1 cellular context compared by ENCODE assay signal in the genomic region with DNA sequence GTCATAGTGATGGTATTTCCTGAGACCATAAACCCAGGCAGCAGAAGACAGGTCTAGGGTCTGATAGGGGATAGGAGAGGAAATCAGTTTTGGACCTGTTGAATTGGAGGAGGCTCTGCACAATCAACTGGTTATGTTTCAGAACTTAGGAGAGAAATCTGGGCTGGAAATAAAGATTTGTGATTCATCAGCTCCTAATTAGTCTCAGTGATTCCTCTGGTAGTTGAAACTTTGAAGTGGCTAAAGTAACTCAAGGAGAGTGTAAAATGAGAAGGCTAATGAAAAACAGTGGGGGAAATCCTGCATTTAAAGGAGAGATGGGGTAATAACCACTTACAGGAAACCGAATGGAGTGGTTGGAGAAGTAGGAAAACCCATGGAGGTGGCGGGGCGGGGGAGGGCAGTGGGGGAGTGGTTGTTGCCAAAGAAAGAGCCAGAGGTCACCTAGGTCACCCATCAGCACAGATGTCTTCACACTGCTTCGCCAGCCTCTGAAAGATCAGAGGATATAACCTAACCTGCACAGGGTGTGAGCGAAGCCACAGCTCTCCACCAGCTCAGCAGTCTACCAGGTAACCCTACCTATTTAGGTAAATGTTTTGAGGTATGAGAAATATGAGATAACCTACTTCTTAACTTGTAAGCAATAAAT.
TF ChIP-seq lines count a peak whose summit lies in the region.

No MANE protein-coding gene starts in this region.

TF ChIP-seq in GM23338, 12 proteins besides CTCF, POLR2A, EP300 and RAD21:
- TF ChIP-seq, protein P1, sequence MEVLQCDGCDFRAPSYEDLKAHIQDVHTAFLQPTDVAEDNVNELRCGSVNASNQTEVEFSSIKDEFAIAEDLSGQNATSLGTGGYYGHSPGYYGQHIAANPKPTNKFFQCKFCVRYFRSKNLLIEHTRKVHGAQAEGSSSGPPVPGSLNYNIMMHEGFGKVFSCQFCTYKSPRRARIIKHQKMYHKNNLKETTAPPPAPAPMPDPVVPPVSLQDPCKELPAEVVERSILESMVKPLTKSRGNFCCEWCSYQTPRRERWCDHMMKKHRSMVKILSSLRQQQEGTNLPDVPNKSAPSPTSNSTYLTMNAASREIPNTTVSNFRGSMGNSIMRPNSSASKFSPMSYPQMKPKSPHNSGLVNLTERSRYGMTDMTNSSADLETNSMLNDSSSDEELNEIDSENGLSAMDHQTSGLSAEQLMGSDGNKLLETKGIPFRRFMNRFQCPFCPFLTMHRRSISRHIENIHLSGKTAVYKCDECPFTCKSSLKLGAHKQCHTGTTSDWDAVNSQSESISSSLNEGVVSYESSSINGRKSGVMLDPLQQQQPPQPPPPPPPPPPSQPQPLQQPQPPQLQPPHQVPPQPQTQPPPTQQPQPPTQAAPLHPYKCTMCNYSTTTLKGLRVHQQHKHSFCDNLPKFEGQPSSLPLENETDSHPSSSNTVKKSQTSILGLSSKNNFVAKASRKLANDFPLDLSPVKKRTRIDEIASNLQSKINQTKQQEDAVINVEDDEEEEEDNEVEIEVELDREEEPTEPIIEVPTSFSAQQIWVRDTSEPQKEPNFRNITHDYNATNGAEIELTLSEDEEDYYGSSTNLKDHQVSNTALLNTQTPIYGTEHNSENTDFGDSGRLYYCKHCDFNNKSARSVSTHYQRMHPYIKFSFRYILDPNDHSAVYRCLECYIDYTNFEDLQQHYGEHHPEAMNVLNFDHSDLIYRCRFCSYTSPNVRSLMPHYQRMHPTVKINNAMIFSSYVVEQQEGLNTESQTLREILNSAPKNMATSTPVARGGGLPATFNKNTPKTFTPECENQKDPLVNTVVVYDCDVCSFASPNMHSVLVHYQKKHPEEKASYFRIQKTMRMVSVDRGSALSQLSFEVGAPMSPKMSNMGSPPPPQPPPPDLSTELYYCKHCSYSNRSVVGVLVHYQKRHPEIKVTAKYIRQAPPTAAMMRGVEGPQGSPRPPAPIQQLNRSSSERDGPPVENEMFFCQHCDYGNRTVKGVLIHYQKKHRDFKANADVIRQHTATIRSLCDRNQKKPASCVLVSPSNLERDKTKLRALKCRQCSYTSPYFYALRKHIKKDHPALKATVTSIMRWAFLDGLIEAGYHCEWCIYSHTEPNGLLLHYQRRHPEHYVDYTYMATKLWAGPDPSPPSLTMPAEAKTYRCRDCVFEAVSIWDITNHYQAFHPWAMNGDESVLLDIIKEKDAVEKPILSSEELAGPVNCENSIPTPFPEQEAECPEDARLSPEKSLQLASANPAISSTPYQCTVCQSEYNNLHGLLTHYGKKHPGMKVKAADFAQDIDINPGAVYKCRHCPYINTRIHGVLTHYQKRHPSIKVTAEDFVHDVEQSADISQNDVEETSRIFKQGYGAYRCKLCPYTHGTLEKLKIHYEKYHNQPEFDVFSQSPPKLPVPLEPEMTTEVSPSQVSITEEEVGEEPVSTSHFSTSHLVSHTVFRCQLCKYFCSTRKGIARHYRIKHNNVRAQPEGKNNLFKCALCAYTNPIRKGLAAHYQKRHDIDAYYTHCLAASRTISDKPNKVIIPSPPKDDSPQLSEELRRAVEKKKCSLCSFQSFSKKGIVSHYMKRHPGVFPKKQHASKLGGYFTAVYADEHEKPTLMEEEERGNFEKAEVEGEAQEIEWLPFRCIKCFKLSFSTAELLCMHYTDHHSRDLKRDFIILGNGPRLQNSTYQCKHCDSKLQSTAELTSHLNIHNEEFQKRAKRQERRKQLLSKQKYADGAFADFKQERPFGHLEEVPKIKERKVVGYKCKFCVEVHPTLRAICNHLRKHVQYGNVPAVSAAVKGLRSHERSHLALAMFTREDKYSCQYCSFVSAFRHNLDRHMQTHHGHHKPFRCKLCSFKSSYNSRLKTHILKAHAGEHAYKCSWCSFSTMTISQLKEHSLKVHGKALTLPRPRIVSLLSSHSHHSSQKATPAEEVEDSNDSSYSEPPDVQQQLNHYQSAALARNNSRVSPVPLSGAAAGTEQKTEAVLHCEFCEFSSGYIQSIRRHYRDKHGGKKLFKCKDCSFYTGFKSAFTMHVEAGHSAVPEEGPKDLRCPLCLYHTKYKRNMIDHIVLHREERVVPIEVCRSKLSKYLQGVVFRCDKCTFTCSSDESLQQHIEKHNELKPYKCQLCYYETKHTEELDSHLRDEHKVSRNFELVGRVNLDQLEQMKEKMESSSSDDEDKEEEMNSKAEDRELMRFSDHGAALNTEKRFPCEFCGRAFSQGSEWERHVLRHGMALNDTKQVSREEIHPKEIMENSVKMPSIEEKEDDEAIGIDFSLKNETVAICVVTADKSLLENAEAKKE (CRISPR knock-in tag; IDR thresholded peaks at IDR 0.05), result no peak
- TF ChIP-seq, protein P2, sequence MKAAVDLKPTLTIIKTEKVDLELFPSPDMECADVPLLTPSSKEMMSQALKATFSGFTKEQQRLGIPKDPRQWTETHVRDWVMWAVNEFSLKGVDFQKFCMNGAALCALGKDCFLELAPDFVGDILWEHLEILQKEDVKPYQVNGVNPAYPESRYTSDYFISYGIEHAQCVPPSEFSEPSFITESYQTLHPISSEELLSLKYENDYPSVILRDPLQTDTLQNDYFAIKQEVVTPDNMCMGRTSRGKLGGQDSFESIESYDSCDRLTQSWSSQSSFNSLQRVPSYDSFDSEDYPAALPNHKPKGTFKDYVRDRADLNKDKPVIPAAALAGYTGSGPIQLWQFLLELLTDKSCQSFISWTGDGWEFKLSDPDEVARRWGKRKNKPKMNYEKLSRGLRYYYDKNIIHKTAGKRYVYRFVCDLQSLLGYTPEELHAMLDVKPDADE (IDR thresholded peaks at IDR 0.05), result no peak
- TF ChIP-seq EZH2 (IDR thresholded peaks at IDR 0.05; ENCODE audit: low read depth, unreplicated experiment), result no peak
- TF ChIP-seq REST (IDR thresholded peaks at IDR 0.05; ENCODE audit: unreplicated experiment), result no peak
- no peak for TF ChIP-seq ZNF331 (CRISPR knock-in tag; IDR thresholded peaks at IDR 0.05; ENCODE audit: low read depth)
- no peak for TF ChIP-seq CREB1 (CRISPR knock-in tag; IDR thresholded peaks at IDR 0.05; ENCODE audit: low read depth)
- no peak for TF ChIP-seq NANOG (IDR thresholded peaks at IDR 0.05; ENCODE audit: borderline replicate concordance)
- no peak for TF ChIP-seq ZNF114 (CRISPR knock-in tag; IDR thresholded peaks at IDR 0.05)
- TF ChIP-seq EZH2phosphoT487 (IDR thresholded peaks at IDR 0.05; ENCODE audit: unreplicated experiment), result no peak
- TF ChIP-seq JUNB (IDR thresholded peaks at IDR 0.05; ENCODE audit: unreplicated experiment), result no peak
- TF ChIP-seq POLR2AphosphoS5 (IDR thresholded peaks at IDR 0.05; ENCODE audit: low read depth), result no peak
- no peak for TF ChIP-seq STAT1 (IDR thresholded peaks at IDR 0.05; ENCODE audit: unreplicated experiment)
